ENCODE assay signal across 29 cellular contexts in genomic region chr1:1395166-1395565, GRCh38. TPM values are rescaled to one million over a fixed set of nuclear protein-coding genes. Genes with fewer than 3 reads are reported as not detected.
DNase-seq lines count a peak whose midpoint lies in the region; ATAC-seq and TF ChIP-seq lines count a peak whose summit lies in the region.
"Had no signal": no experiment of that assay in that cellular context is flagged by ENCODE, and none has a peak within 500 bp of the region (broad histone marks: within the 10 kb centered on the region; RNA-seq: fewer than 3 reads in every experiment).

No MANE protein-coding gene starts in this region.

- H3K9ac ChIP-seq in H9 (ENCODE audit: extremely low read depth, insufficient read length, low read length), result no peak overlapping the region

- H3K4ac ChIP-seq in H9 (ENCODE audit: low read depth, low read length), result no peak overlapping the region

- no peak overlapping the region for H3K56ac ChIP-seq in H9 (ENCODE audit: insufficient read length, low read depth, low read length)

- intact Hi-C loops in CD4-positive, alpha-beta T cell (cut with DNase I, micrococcal nuclease), result loop anchor here in 1 of 2 experiments (5.0 kb wide), 1 partner anchor 123 kb away; the partner anchor contains the start of gene UBE2J2
- intact Hi-C loops in activated T-helper 1 cell treated with anti-CD3 and anti-CD28 coated beads, Interleukin-12 subunit alpha, Interleukin-12 subunit beta, Interleukin-2, Interleukin-4 antibody, amounts not matched to agents 30 ng/mL and 10 ng/mL and 1 ng/mL, durations not matched to agents 14 hours and 24 hours and 36 hours (cut with micrococcal nuclease), result loop anchor here (5.0 kb wide), 1 partner anchor 88 kb away; the partner anchor contains the start of genes ACAP3 and PUSL1

- H3K36me3 Mint-ChIP-seq in activated T-cell treated with anti-CD3 and anti-CD28 coated beads, Interleukin-2, amount 50 U/mL, for 24 hours (ENCODE audit: low read depth), result peaks cover 90% of the 10 kb centered on the region
- peaks cover 84% of the 10 kb centered on the region for H3K36me3 Mint-ChIP-seq in CD4-positive, alpha-beta T cell (ENCODE audit: low read depth)
- H3K36me3 Mint-ChIP-seq in activated T-helper 1 cell treated with anti-CD3 and anti-CD28 coated beads, Interleukin-12 subunit alpha, Interleukin-12 subunit beta, Interleukin-2, Interleukin-4 antibody, amounts not matched to agents 30 ng/mL and 10 ng/mL and 1 ng/mL, durations not matched to agents 14 hours and 24 hours and 36 hours (ENCODE audit: low read depth), result peaks cover 59% of the 10 kb centered on the region
- H3K36me3 Mint-ChIP-seq in naive thymus-derived CD8-positive, alpha-beta T cell, result peaks cover 0 to 75% (median 11%) of the 10 kb centered on the region in 3 donors
- H3K36me3 Mint-ChIP-seq in nephron progenitor cell (ENCODE audit: low read depth), result peaks cover 69% of the 10 kb centered on the region
- peaks cover 61 to 88% (median 75%) of the 10 kb centered on the region in 3 experiments for H3K36me3 Mint-ChIP-seq in H9 (ENCODE audit: insufficient read depth in 1 of 3, low read depth in 3 of 3)

- H2BK120ac ChIP-seq in H9 (ENCODE audit: low read depth, low read length, poor library complexity, severe bottlenecking), result no peak overlapping the region

- H3K9me3 Mint-ChIP-seq in activated T-cell treated with anti-CD3 and anti-CD28 coated beads, Interleukin-2, amount 50 U/mL, for 24 hours, result no peaks in the 10 kb centered on the region
- H3K9me3 Mint-ChIP-seq in CD4-positive, alpha-beta T cell, result no peaks in the 10 kb centered on the region
- H3K9me3 Mint-ChIP-seq in activated T-helper 1 cell treated with anti-CD3 and anti-CD28 coated beads, Interleukin-12 subunit alpha, Interleukin-12 subunit beta, Interleukin-2, Interleukin-4 antibody, amounts not matched to agents 30 ng/mL and 10 ng/mL and 1 ng/mL, durations not matched to agents 14 hours and 24 hours and 36 hours, result no peaks in the 10 kb centered on the region
- no peaks in the 10 kb centered on the region for H3K9me3 Mint-ChIP-seq in naive thymus-derived CD8-positive, alpha-beta T cell
- no peaks in the 10 kb centered on the region for H3K9me3 Mint-ChIP-seq in nephron progenitor cell
- H3K9me3 Mint-ChIP-seq in H9, result peaks cover 0 to 2% of the 10 kb centered on the region in 2 experiments; a peak in 1 of 5 replicates
- H3K9me3 Mint-ChIP-seq: memory B cell had no signal

- peak overlapping the region; percentile 0 for H3K4me3 Mint-ChIP-seq in activated T-cell treated with anti-CD3 and anti-CD28 coated beads, Interleukin-2, amount 50 U/mL, for 24 hours
- H3K4me3 Mint-ChIP-seq in CD4-positive, alpha-beta T cell, result peak overlapping the region; percentile 79
- H3K4me3 Mint-ChIP-seq in activated T-helper 1 cell treated with anti-CD3 and anti-CD28 coated beads, Interleukin-12 subunit alpha, Interleukin-12 subunit beta, Interleukin-2, Interleukin-4 antibody, amounts not matched to agents 30 ng/mL and 10 ng/mL and 1 ng/mL, durations not matched to agents 14 hours and 24 hours and 36 hours, result peak overlapping the region; percentile 46
- peak overlapping the region in 8 of 10 donors; percentile 5 to 57 (median 36) for H3K4me3 Mint-ChIP-seq in naive thymus-derived CD8-positive, alpha-beta T cell
- no peak overlapping the region for H3K4me3 Mint-ChIP-seq in nephron progenitor cell
- no peak overlapping the region for H3K4me3 Mint-ChIP-seq in H9
- H3K4me3 Mint-ChIP-seq: memory B cell had no signal

- no peaks in the 10 kb centered on the region for H4K20me1 ChIP-seq in H9 (ENCODE audit: control insufficient read depth, insufficient read depth, insufficient read length)

- H3K23ac ChIP-seq in H9 (ENCODE audit: insufficient read length, low read depth, low read length), result no peak overlapping the region

- ATAC-seq in CD4-positive, alpha-beta T cell (ENCODE audit: poor library complexity), result no peak
- no peak for ATAC-seq in naive thymus-derived CD8-positive, alpha-beta T cell
- no peak for ATAC-seq in HG03565 (IDR thresholded peaks at IDR 0.05; ENCODE audit: unreplicated experiment)
- ATAC-seq: GM12878 had no signal

- H2AK5ac ChIP-seq in H9 (ENCODE audit: insufficient read length, low read length), result no peak overlapping the region

- peaks cover 11% of the 10 kb centered on the region for H3K23me2 ChIP-seq in H9 (ENCODE audit: insufficient read length, low read depth, low read length, poor library complexity, severe bottlenecking)

- H4K5ac ChIP-seq in H9 (ENCODE audit: insufficient read length, low read depth, low read length), result no peak overlapping the region

- no peak overlapping the region for H3K18ac ChIP-seq in H9 (ENCODE audit: insufficient read length, low read depth, low read length)

- H2BK20ac ChIP-seq in H9 (ENCODE audit: low read depth, low read length, poor library complexity, severe bottlenecking), result no peak overlapping the region

- no peak overlapping the region for H3T11ph ChIP-seq in H9 (ENCODE audit: low read length)

- H3K4me2 ChIP-seq in H9 (ENCODE audit: insufficient read depth, insufficient read length, low read length), result no peak overlapping the region

- DNase-seq in activated T-cell treated with anti-CD3 and anti-CD28 coated beads, Interleukin-2, amount 50 U/mL, for 24 hours, result no peak
- DNase-seq in activated T-cell treated with anti-CD3 and anti-CD28 coated beads, Interleukin-2, amount 50 U/mL, for 1 hour, result no peak
- DNase-seq in CD4-positive, alpha-beta T cell, result no peak
- no peak for DNase-seq in activated T-helper 1 cell treated with anti-CD3 and anti-CD28 coated beads, Interleukin-12 subunit alpha, Interleukin-12 subunit beta, Interleukin-2, Interleukin-4 antibody, amounts not matched to agents 30 ng/mL and 10 ng/mL and 1 ng/mL, durations not matched to agents 14 hours and 24 hours and 36 hours (ENCODE audit: low spot score)
- DNase-seq in naive thymus-derived CD8-positive, alpha-beta T cell, result peak in 1 of 10 donors; percentile 59
- no peak for DNase-seq in nephron progenitor cell
- no peak for DNase-seq in H9
- DNase-seq: activated CD4-positive, alpha-beta T cell treated with anti-CD3 and anti-CD28 coated beads for 4 hours; activated naive CD4-positive, alpha-beta T cell; AML-193; HCEC 1CT; head of caudate nucleus; NCI-H1048; NCI-H1694 treated with DMSO at 0.1 percent for 48 hours; NCI-H524 treated with DMSO at 0.1 percent for 48 hours; retina; stimulated activated CD4-positive, alpha-beta T cell treated with anti-CD3 and anti-CD28 coated beads, Interleukin-12 subunit alpha, Interleukin-12 subunit beta, amount 100 ng/mL, for 4 hours; stimulated activated CD4-positive, alpha-beta T cell treated with anti-CD3 and anti-CD28 coated beads, Interleukin-4, amount 100 ng/mL, for 24 hours; stimulated activated naive CD4-positive, alpha-beta T cell; T-helper 2 cell; uterus had no signal

- no peaks in the 10 kb centered on the region for H3K27me3 Mint-ChIP-seq in activated T-cell treated with anti-CD3 and anti-CD28 coated beads, Interleukin-2, amount 50 U/mL, for 24 hours
- H3K27me3 Mint-ChIP-seq in CD4-positive, alpha-beta T cell, result no peaks in the 10 kb centered on the region
- H3K27me3 Mint-ChIP-seq in activated T-helper 1 cell treated with anti-CD3 and anti-CD28 coated beads, Interleukin-12 subunit alpha, Interleukin-12 subunit beta, Interleukin-2, Interleukin-4 antibody, amounts not matched to agents 30 ng/mL and 10 ng/mL and 1 ng/mL, durations not matched to agents 14 hours and 24 hours and 36 hours (ENCODE audit: insufficient read depth), result no peaks in the 10 kb centered on the region
- H3K27me3 Mint-ChIP-seq in naive thymus-derived CD8-positive, alpha-beta T cell, result no peaks in the 10 kb centered on the region
- H3K27me3 Mint-ChIP-seq in nephron progenitor cell (ENCODE audit: low read depth, poor library complexity), result peaks cover 1% of the 10 kb centered on the region
- H3K27me3 Mint-ChIP-seq in H9 (ENCODE audit: low read depth), result no peaks in the 10 kb centered on the region
- H3K27me3 Mint-ChIP-seq: memory B cell had no signal

- H3K27me3 ChIP-seq in CD4-positive, alpha-beta T cell (ENCODE audit: control insufficient read depth, insufficient read depth, low read length), result no peaks in the 10 kb centered on the region
- no peaks in the 10 kb centered on the region for H3K27me3 ChIP-seq in H9 (ENCODE audit: insufficient read depth, low read length)
- H3K27me3 ChIP-seq: uterus had no signal

- H3K4me1 ChIP-seq in H9 (ENCODE audit: insufficient read depth, low read length), result no peaks in the 10 kb centered on the region

- no peak overlapping the region for H3K27ac ChIP-seq in CD4-positive, alpha-beta T cell (ENCODE audit: low read depth, low read length)
- no peak overlapping the region for H3K27ac ChIP-seq in H9 (ENCODE audit: insufficient read length, low read depth, low read length)
- H3K27ac ChIP-seq: epithelial cell of prostate, uterus had no signal

- peaks cover 8% of the 10 kb centered on the region; the same call in 1 of the 2 replicates for H3K79me2 ChIP-seq in H9 (ENCODE audit: insufficient read depth, low read length)

- CTCF ChIA-PET in CD4-positive, alpha-beta T cell (lab: Charles Lee), result no interaction called here

- no peaks in the 10 kb centered on the region for H3K9me3 ChIP-seq in CD4-positive, alpha-beta T cell (ENCODE audit: control insufficient read depth, low read length)
- no peaks in the 10 kb centered on the region for H3K9me3 ChIP-seq in H9 (ENCODE audit: control insufficient read depth, low read depth, low read length)
- H3K9me3 ChIP-seq: uterus had no signal

- H2AFZ ChIP-seq in H9 (ENCODE audit: low read length), result no peak overlapping the region

- no peak overlapping the region for H4K8ac ChIP-seq in H9 (replicated peaks; ENCODE audit: insufficient read length, low read depth, low read length)

- no peak overlapping the region for H3K14ac ChIP-seq in H9 (ENCODE audit: insufficient read depth, low read length)

- no peak overlapping the region for H2BK12ac ChIP-seq in H9 (ENCODE audit: insufficient read length, low read depth, low read length)

- peak overlapping the region; percentile 80 for H3K27ac Mint-ChIP-seq in activated T-cell treated with anti-CD3 and anti-CD28 coated beads, Interleukin-2, amount 50 U/mL, for 24 hours
- peak overlapping the region; percentile 14 for H3K27ac Mint-ChIP-seq in CD4-positive, alpha-beta T cell
- no peak overlapping the region for H3K27ac Mint-ChIP-seq in activated T-helper 1 cell treated with anti-CD3 and anti-CD28 coated beads, Interleukin-12 subunit alpha, Interleukin-12 subunit beta, Interleukin-2, Interleukin-4 antibody, amounts not matched to agents 30 ng/mL and 10 ng/mL and 1 ng/mL, durations not matched to agents 14 hours and 24 hours and 36 hours
- H3K27ac Mint-ChIP-seq in naive thymus-derived CD8-positive, alpha-beta T cell, result peak overlapping the region in 1 of 10 donors; percentile 87
- H3K27ac Mint-ChIP-seq in nephron progenitor cell (no peak overlapping the region), H9 (no peak overlapping the region; a peak in 1 of 7 replicates)
- H3K27ac Mint-ChIP-seq: memory B cell had no signal

- POLR2A ChIA-PET in CD4-positive, alpha-beta T cell (lab: Charles Lee), result no interaction called here
- POLR2A ChIA-PET in naive thymus-derived CD8-positive, alpha-beta T cell (lab: Charles Lee), result interaction anchor here (0.7 kb wide), 1 partner anchor 203 kb away, joined by 5 read pairs; no protein-coding TSS in a partner anchor

- H3K4me1 Mint-ChIP-seq in activated T-cell treated with anti-CD3 and anti-CD28 coated beads, Interleukin-2, amount 50 U/mL, for 24 hours (ENCODE audit: low read depth), result peaks cover 36% of the 10 kb centered on the region
- peaks cover 37% of the 10 kb centered on the region for H3K4me1 Mint-ChIP-seq in CD4-positive, alpha-beta T cell (ENCODE audit: low read depth)
- peaks cover 25% of the 10 kb centered on the region for H3K4me1 Mint-ChIP-seq in activated T-helper 1 cell treated with anti-CD3 and anti-CD28 coated beads, Interleukin-12 subunit alpha, Interleukin-12 subunit beta, Interleukin-2, Interleukin-4 antibody, amounts not matched to agents 30 ng/mL and 10 ng/mL and 1 ng/mL, durations not matched to agents 14 hours and 24 hours and 36 hours (ENCODE audit: low read depth)
- peaks cover 15 to 51% (median 29%) of the 10 kb centered on the region in 4 donors for H3K4me1 Mint-ChIP-seq in naive thymus-derived CD8-positive, alpha-beta T cell
- H3K4me1 Mint-ChIP-seq in nephron progenitor cell (peaks cover 21% of the 10 kb centered on the region), H9 (peaks cover 5 to 10% of the 10 kb centered on the region in 2 experiments)

- no peak overlapping the region for H2BK15ac ChIP-seq in H9 (ENCODE audit: low read depth, low read length)

- H2BK5ac ChIP-seq in H9 (ENCODE audit: insufficient read length, low read length), result no peak overlapping the region

- no CpG with 5 or more reads among the region's 11 CpGs for WGBS in H9 (ENCODE audit: extremely low coverage, insufficient read length, low lambda C conversion rate)

- no peak for TF ChIP-seq CTCF in CD4-positive, alpha-beta T cell (IDR thresholded peaks at IDR 0.05)
- TF ChIP-seq CTCF in nephron progenitor cell (IDR thresholded peaks at IDR 0.05) (no peak), H9 (conservative IDR thresholded peaks at IDR 0.05) (no peak)

- peaks cover 12% of the 10 kb centered on the region for H3K79me1 ChIP-seq in H9 (ENCODE audit: insufficient read depth, low read depth, low read length, poor library complexity, severe bottlenecking)

- H4K91ac ChIP-seq in H9 (ENCODE audit: insufficient read length, low read depth, low read length), result no peak overlapping the region

RNA-seq across cellular contexts. Expression of gene CCNL2, which starts 4.0 kb away (rescaled TPM):
- total RNA-seq in CD4-positive, alpha-beta T cell, result 100 to 1,000 TPM; 274 to 281 TPM
- total RNA-seq in activated T-helper 1 cell treated with anti-CD3 and anti-CD28 coated beads, Interleukin-12 subunit alpha, Interleukin-12 subunit beta, Interleukin-2, Interleukin-4 antibody, amounts not matched to agents 30 ng/mL and 10 ng/mL and 1 ng/mL, durations not matched to agents 14 hours and 24 hours and 36 hours, result 138 and 139 TPM in 2 replicates
- total RNA-seq in naive thymus-derived CD8-positive, alpha-beta T cell, result 100 to 1,000 TPM; 399 to 406 TPM
- 10 to 100 TPM; 13.4 to 28.1 (median 13.7) TPM for polyA plus RNA-seq in naive thymus-derived CD8-positive, alpha-beta T cell
- total RNA-seq in H9 (2021), result 160 and 173 TPM in 2 replicates

RNA-seq across cellular contexts. Expression of gene MRPL20, which starts 11.9 kb away (rescaled TPM):
- total RNA-seq in CD4-positive, alpha-beta T cell, result 100 to 1,000 TPM in 1 of 2 experiments, 10 to 100 TPM in 1; 99.9 to 103 TPM
- 184 and 205 TPM in 2 replicates for total RNA-seq in activated T-helper 1 cell treated with anti-CD3 and anti-CD28 coated beads, Interleukin-12 subunit alpha, Interleukin-12 subunit beta, Interleukin-2, Interleukin-4 antibody, amounts not matched to agents 30 ng/mL and 10 ng/mL and 1 ng/mL, durations not matched to agents 14 hours and 24 hours and 36 hours
- total RNA-seq in naive thymus-derived CD8-positive, alpha-beta T cell, result 100 to 1,000 TPM; 162 to 165 TPM
- polyA plus RNA-seq in naive thymus-derived CD8-positive, alpha-beta T cell, result 100 to 1,000 TPM; 203 to 233 (median 224) TPM
- 156 and 162 TPM in 2 replicates for total RNA-seq in H9 (2021)

RNA-seq across cellular contexts. Expression of gene AURKAIP1, which starts 20.2 kb away (rescaled TPM):
- 10 to 100 TPM; 59.2 to 64.6 TPM for total RNA-seq in CD4-positive, alpha-beta T cell
- total RNA-seq in activated T-helper 1 cell treated with anti-CD3 and anti-CD28 coated beads, Interleukin-12 subunit alpha, Interleukin-12 subunit beta, Interleukin-2, Interleukin-4 antibody, amounts not matched to agents 30 ng/mL and 10 ng/mL and 1 ng/mL, durations not matched to agents 14 hours and 24 hours and 36 hours, result 147 and 148 TPM in 2 replicates
- 10 to 100 TPM; 68.0 to 70.3 TPM for total RNA-seq in naive thymus-derived CD8-positive, alpha-beta T cell
- polyA plus RNA-seq in naive thymus-derived CD8-positive, alpha-beta T cell, result 100 to 1,000 TPM; 146 to 169 (median 168) TPM
- total RNA-seq in H9 (2021), result 196 and 209 TPM in 2 replicates

RNA-seq across cellular contexts. Expression of gene ANKRD65, which starts 25.9 kb away (rescaled TPM):
- total RNA-seq in CD4-positive, alpha-beta T cell, result not detected
- total RNA-seq in activated T-helper 1 cell treated with anti-CD3 and anti-CD28 coated beads, Interleukin-12 subunit alpha, Interleukin-12 subunit beta, Interleukin-2, Interleukin-4 antibody, amounts not matched to agents 30 ng/mL and 10 ng/mL and 1 ng/mL, durations not matched to agents 14 hours and 24 hours and 36 hours, result 0.10 TPM in 1 of 2 replicates, not detected in the other
- total RNA-seq in naive thymus-derived CD8-positive, alpha-beta T cell, result not detected
- polyA plus RNA-seq in naive thymus-derived CD8-positive, alpha-beta T cell, result not detected
- 3.1 and 3.2 TPM in 2 replicates for total RNA-seq in H9 (2021)
- total RNA-seq: chondrocyte, Daoy, LHCN-M2, SK-MEL-5 had no signal

RNA-seq across cellular contexts. Expression of gene MXRA8, which starts 36.8 kb away (rescaled TPM):
- 1 to 10 TPM; 1.6 to 2.9 TPM for total RNA-seq in CD4-positive, alpha-beta T cell
- 0.18 and 0.20 TPM in 2 replicates for total RNA-seq in activated T-helper 1 cell treated with anti-CD3 and anti-CD28 coated beads, Interleukin-12 subunit alpha, Interleukin-12 subunit beta, Interleukin-2, Interleukin-4 antibody, amounts not matched to agents 30 ng/mL and 10 ng/mL and 1 ng/mL, durations not matched to agents 14 hours and 24 hours and 36 hours
- 1 to 10 TPM; 7.4 to 7.7 TPM for total RNA-seq in naive thymus-derived CD8-positive, alpha-beta T cell
- 10 to 100 TPM in 2 of 3 donors, 1 to 10 TPM in 1; 7.4 to 22.0 (median 19.7) TPM for polyA plus RNA-seq in naive thymus-derived CD8-positive, alpha-beta T cell
- 8.1 and 9.6 TPM in 2 replicates for total RNA-seq in H9 (2021)
- total RNA-seq: SK-MEL-5 had no signal

Comparison
In these comparisons a context has a peak if more than half of its experiments do, and no peak if none do; other contexts are left out.
1. H3K27ac Mint-ChIP-seq: peak in activated T-cell treated with anti-CD3 and anti-CD28 coated beads, Interleukin-2, amount 50 U/mL, for 24 hours (single experiment) and CD4-positive, alpha-beta T cell (single experiment); none in activated T-helper 1 cell treated with anti-CD3 and anti-CD28 coated beads, Interleukin-12 subunit alpha, Interleukin-12 subunit beta, Interleukin-2, Interleukin-4 antibody, amounts not matched to agents 30 ng/mL and 10 ng/mL and 1 ng/mL, durations not matched to agents 14 hours and 24 hours and 36 hours (single experiment), nephron progenitor cell (single experiment) and H9 (0 of 3).
2. H3K4me3 Mint-ChIP-seq: peak in activated T-cell treated with anti-CD3 and anti-CD28 coated beads, Interleukin-2, amount 50 U/mL, for 24 hours (single experiment), CD4-positive, alpha-beta T cell (single experiment), activated T-helper 1 cell treated with anti-CD3 and anti-CD28 coated beads, Interleukin-12 subunit alpha, Interleukin-12 subunit beta, Interleukin-2, Interleukin-4 antibody, amounts not matched to agents 30 ng/mL and 10 ng/mL and 1 ng/mL, durations not matched to agents 14 hours and 24 hours and 36 hours (single experiment) and naive thymus-derived CD8-positive, alpha-beta T cell (8 of 10); none in nephron progenitor cell (single experiment) and H9 (0 of 2).